In genomic region chrX:23552289-23552688, GRCh38 we compare ENCODE assay signal across 36 cellular contexts.
"Had no signal": no experiment of that assay in that cellular context is flagged by ENCODE, and none has a peak within 500 bp of the region (broad histone marks: within the 10 kb centered on the region; RNA-seq: fewer than 3 reads in every experiment).

No MANE protein-coding gene starts in this region.

- H3K9me3 ChIP-seq: body of pancreas had no signal

- H3K4me1 Mint-ChIP-seq: activated CD4-positive, alpha-beta memory T cell treated with anti-CD3 and anti-CD28 coated beads, Interleukin-2, amount 10 ng/mL, durations not matched to agents 7 days and 5 days; activated CD4-positive, alpha-beta T cell treated with anti-CD3 and anti-CD28 coated beads for 36 hours; activated CD4-positive, alpha-beta T cell treated with anti-CD3 and anti-CD28 coated beads, Interleukin-2, amount 10 ng/mL, durations not matched to agents 7 days and 5 days; activated CD8-positive, alpha-beta memory T cell treated with anti-CD3 and anti-CD28 coated beads, Interleukin-2, amount 10 ng/mL, durations not matched to agents 7 days and 5 days; activated naive CD4-positive, alpha-beta T cell treated with anti-CD3 and anti-CD28 coated beads, Interleukin-2, amount 10 ng/mL, durations not matched to agents 7 days and 5 days; activated naive CD4-positive, alpha-beta T cell treated with anti-CD3 and anti-CD28 coated beads, Interleukin-2, amount 50 U/mL, for 24 hours; activated naive CD8-positive, alpha-beta T cell treated with anti-CD3 and anti-CD28 coated beads, Interleukin-2, amount 10 ng/mL, durations not matched to agents 7 days and 5 days; activated naive CD8-positive, alpha-beta T cell treated with anti-CD3 and anti-CD28 coated beads, Interleukin-2, amount 50 U/mL, for 24 hours had no signal

- H3K27ac Mint-ChIP-seq: activated CD4-positive, alpha-beta memory T cell treated with anti-CD3 and anti-CD28 coated beads, Interleukin-2, amount 10 ng/mL, durations not matched to agents 7 days and 5 days; activated CD4-positive, alpha-beta T cell treated with anti-CD3 and anti-CD28 coated beads for 36 hours; activated CD4-positive, alpha-beta T cell treated with anti-CD3 and anti-CD28 coated beads, Interleukin-2, amount 10 ng/mL, durations not matched to agents 7 days and 5 days; activated CD8-positive, alpha-beta memory T cell treated with anti-CD3 and anti-CD28 coated beads, Interleukin-2, amount 10 ng/mL, durations not matched to agents 7 days and 5 days; activated CD8-positive, alpha-beta T cell treated with anti-CD3 and anti-CD28 coated beads, Interleukin-2, amount 10 ng/mL, durations not matched to agents 7 days and 5 days; activated naive CD4-positive, alpha-beta T cell treated with anti-CD3 and anti-CD28 coated beads, Interleukin-2, amount 10 ng/mL, durations not matched to agents 7 days and 5 days; activated naive CD4-positive, alpha-beta T cell treated with anti-CD3 and anti-CD28 coated beads, Interleukin-2, amount 50 U/mL, for 24 hours; activated naive CD8-positive, alpha-beta T cell; activated naive CD8-positive, alpha-beta T cell treated with anti-CD3 and anti-CD28 coated beads, Interleukin-2, amount 10 ng/mL, durations not matched to agents 7 days and 5 days; activated naive CD8-positive, alpha-beta T cell treated with anti-CD3 and anti-CD28 coated beads, Interleukin-2, amount 50 U/mL, for 24 hours; activated T-cell treated with anti-CD3 and anti-CD28 coated beads, Interleukin-2, amount 50 U/mL, for 24 hours; activated T-helper 2 cell treated with anti-CD3 and anti-CD28 coated beads, Interferon-gamma antibody, Interleukin-2, Interleukin-4, amounts not matched to agents 10 μg/mL and 5 μg/mL and 100 μg/mL, durations not matched to agents 14 hours and 24 hours and 36 hours; T-helper 1 cell treated with Interleukin-12 subunit alpha and Interleukin-12 subunit beta and Interleukin-4 antibody, amounts not matched to agents 30 μg/mL and 1 μg/mL, for 36 hours; T-helper 2 cell treated with Interferon-gamma antibody and Interleukin-4, amounts not matched to agents 5 μg/mL and 100 μg/mL, for 36 hours; WTC11 had no signal

- H3K4me3 ChIP-seq: ascending aorta, body of pancreas, breast epithelium had no signal

- H3K27me3 Mint-ChIP-seq: activated CD4-positive, alpha-beta memory T cell treated with anti-CD3 and anti-CD28 coated beads, Interleukin-2, amount 10 ng/mL, durations not matched to agents 7 days and 5 days; activated CD4-positive, alpha-beta T cell treated with anti-CD3 and anti-CD28 coated beads for 36 hours; activated naive CD4-positive, alpha-beta T cell treated with anti-CD3 and anti-CD28 coated beads, Interleukin-2, amount 10 ng/mL, durations not matched to agents 7 days and 5 days; activated naive CD4-positive, alpha-beta T cell treated with anti-CD3 and anti-CD28 coated beads, Interleukin-2, amount 50 U/mL, for 24 hours; activated naive CD8-positive, alpha-beta T cell; activated naive CD8-positive, alpha-beta T cell treated with anti-CD3 and anti-CD28 coated beads, Interleukin-2, amount 50 U/mL, for 24 hours had no signal

- H3K36me3 ChIP-seq: ascending aorta, brain microvascular endothelial cell, breast epithelium, WERI-Rb-1 had no signal

- H3K9me3 Mint-ChIP-seq: activated CD4-positive, alpha-beta memory T cell treated with anti-CD3 and anti-CD28 coated beads, Interleukin-2, amount 10 ng/mL, durations not matched to agents 7 days and 5 days; activated CD4-positive, alpha-beta T cell treated with anti-CD3 and anti-CD28 coated beads, Interleukin-2, amount 10 ng/mL, durations not matched to agents 7 days and 5 days; activated naive CD4-positive, alpha-beta T cell treated with anti-CD3 and anti-CD28 coated beads, Interleukin-2, amount 10 ng/mL, durations not matched to agents 7 days and 5 days; activated naive CD4-positive, alpha-beta T cell treated with anti-CD3 and anti-CD28 coated beads, Interleukin-2, amount 50 U/mL, for 24 hours; activated naive CD8-positive, alpha-beta T cell treated with anti-CD3 and anti-CD28 coated beads, Interleukin-2, amount 10 ng/mL, durations not matched to agents 7 days and 5 days; activated naive CD8-positive, alpha-beta T cell treated with anti-CD3 and anti-CD28 coated beads, Interleukin-2, amount 50 U/mL, for 24 hours; activated T-helper 2 cell treated with anti-CD3 and anti-CD28 coated beads, Interferon-gamma antibody, Interleukin-2, Interleukin-4, amounts not matched to agents 10 μg/mL and 5 μg/mL and 100 μg/mL, durations not matched to agents 14 hours and 24 hours and 36 hours; T-helper 1 cell treated with Interleukin-12 subunit alpha and Interleukin-12 subunit beta and Interleukin-4 antibody, amounts not matched to agents 30 μg/mL and 1 μg/mL, for 36 hours; T-helper 2 cell treated with Interferon-gamma antibody and Interleukin-4, amounts not matched to agents 5 μg/mL and 100 μg/mL, for 36 hours had no signal

- H3K27ac ChIP-seq: ascending aorta, body of pancreas, brain microvascular endothelial cell, breast epithelium, WERI-Rb-1 had no signal

- DNase-seq: activated CD4-positive, alpha-beta memory T cell treated with anti-CD3 and anti-CD28 coated beads, Interleukin-2, amount 10 ng/mL, durations not matched to agents 7 days and 5 days; activated CD4-positive, alpha-beta T cell treated with anti-CD3 and anti-CD28 coated beads for 1 hour; activated CD4-positive, alpha-beta T cell treated with anti-CD3 and anti-CD28 coated beads for 36 hours; activated CD4-positive, alpha-beta T cell treated with anti-CD3 and anti-CD28 coated beads for 48 hours; activated CD4-positive, alpha-beta T cell treated with anti-CD3 and anti-CD28 coated beads, Interleukin-2, amount 10 ng/mL, durations not matched to agents 7 days and 5 days; activated CD4-positive, alpha-beta T cell treated with anti-CD3 and anti-CD28 coated beads, Interleukin-2, amount 50 U/mL, for 48 hours; activated CD4-positive, CD25-positive, alpha-beta regulatory T cell; activated CD8-positive, alpha-beta memory T cell treated with anti-CD3 and anti-CD28 coated beads for 24 hours; activated CD8-positive, alpha-beta memory T cell treated with anti-CD3 and anti-CD28 coated beads, Interleukin-2, amount 10 ng/mL, durations not matched to agents 7 days and 5 days; activated CD8-positive, alpha-beta memory T cell treated with anti-CD3 and anti-CD28 coated beads, Interleukin-2, amount 50 U/mL, for 48 hours; activated CD8-positive, alpha-beta T cell treated with anti-CD3 and anti-CD28 coated beads, Interleukin-2, amount 10 ng/mL, durations not matched to agents 7 days and 5 days; activated effector memory CD4-positive, alpha-beta T cell treated with Interleukin-2 at 50 U/mL for 16 hours; activated gamma-delta T cell; activated naive CD4-positive, alpha-beta T cell treated with anti-CD3 and anti-CD28 coated beads, Interleukin-2, amount 10 ng/mL, durations not matched to agents 7 days and 5 days; activated naive CD4-positive, alpha-beta T cell treated with Interleukin-2 at 50 U/mL for 16 hours; activated naive CD8-positive, alpha-beta T cell treated with anti-CD3 and anti-CD28 coated beads, Interleukin-2, amount 10 ng/mL, durations not matched to agents 7 days and 5 days; activated naive CD8-positive, alpha-beta T cell treated with anti-CD3 and anti-CD28 coated beads, Interleukin-2, amount 50 U/mL, for 24 hours; activated T-cell treated with anti-CD3 and anti-CD28 coated beads, Interleukin-2, amount 50 U/mL, for 24 hours; activated T-cell treated with anti-CD3 and anti-CD28 coated beads, Interleukin-2, amount 50 U/mL, for 48 hours; amygdala; anterior cingulate cortex; body of pancreas; brain microvascular endothelial cell; central memory CD4-positive, alpha-beta T cell; T-helper 2 cell; T-helper 9 cell; WERI-Rb-1 had no signal

- H3K4me3 Mint-ChIP-seq: activated CD4-positive, alpha-beta memory T cell treated with anti-CD3 and anti-CD28 coated beads, Interleukin-2, amount 10 ng/mL, durations not matched to agents 7 days and 5 days; activated CD4-positive, alpha-beta T cell treated with anti-CD3 and anti-CD28 coated beads for 36 hours; activated CD4-positive, alpha-beta T cell treated with anti-CD3 and anti-CD28 coated beads, Interleukin-2, amount 10 ng/mL, durations not matched to agents 7 days and 5 days; activated CD8-positive, alpha-beta memory T cell treated with anti-CD3 and anti-CD28 coated beads, Interleukin-2, amount 10 ng/mL, durations not matched to agents 7 days and 5 days; activated CD8-positive, alpha-beta T cell treated with anti-CD3 and anti-CD28 coated beads, Interleukin-2, amount 10 ng/mL, durations not matched to agents 7 days and 5 days; activated naive CD4-positive, alpha-beta T cell treated with anti-CD3 and anti-CD28 coated beads, Interleukin-2, amount 10 ng/mL, durations not matched to agents 7 days and 5 days; activated naive CD4-positive, alpha-beta T cell treated with anti-CD3 and anti-CD28 coated beads, Interleukin-2, amount 50 U/mL, for 24 hours; activated naive CD8-positive, alpha-beta T cell; activated naive CD8-positive, alpha-beta T cell treated with anti-CD3 and anti-CD28 coated beads, Interleukin-2, amount 10 ng/mL, durations not matched to agents 7 days and 5 days; activated naive CD8-positive, alpha-beta T cell treated with anti-CD3 and anti-CD28 coated beads, Interleukin-2, amount 50 U/mL, for 24 hours; activated T-cell treated with anti-CD3 and anti-CD28 coated beads, Interleukin-2, amount 50 U/mL, for 24 hours; T-helper 1 cell treated with Interleukin-12 subunit alpha and Interleukin-12 subunit beta and Interleukin-4 antibody, amounts not matched to agents 30 μg/mL and 1 μg/mL, for 36 hours; T-helper 2 cell treated with Interferon-gamma antibody and Interleukin-4, amounts not matched to agents 5 μg/mL and 100 μg/mL, for 36 hours; WTC11 had no signal

- H3K27me3 ChIP-seq: ascending aorta, body of pancreas, brain microvascular endothelial cell had no signal

- H3K36me3 Mint-ChIP-seq: activated CD8-positive, alpha-beta memory T cell treated with anti-CD3 and anti-CD28 coated beads, Interleukin-2, amount 10 ng/mL, durations not matched to agents 7 days and 5 days; activated naive CD4-positive, alpha-beta T cell treated with anti-CD3 and anti-CD28 coated beads, Interleukin-2, amount 10 ng/mL, durations not matched to agents 7 days and 5 days; activated naive CD4-positive, alpha-beta T cell treated with anti-CD3 and anti-CD28 coated beads, Interleukin-2, amount 50 U/mL, for 24 hours; activated naive CD8-positive, alpha-beta T cell; activated naive CD8-positive, alpha-beta T cell treated with anti-CD3 and anti-CD28 coated beads, Interleukin-2, amount 10 ng/mL, durations not matched to agents 7 days and 5 days had no signal

- ATAC-seq: activated CD4-positive, alpha-beta T cell treated with anti-CD3 and anti-CD28 coated beads for 36 hours; activated CD4-positive, CD25-positive, alpha-beta regulatory T cell treated with anti-CD3 and anti-CD28 coated beads, Interleukin-2, amount 50 U/mL, for 24 hours; activated CD8-positive, alpha-beta memory T cell treated with anti-CD3 and anti-CD28 coated beads, Interleukin-2, amount 10 ng/mL, durations not matched to agents 7 days and 5 days; activated CD8-positive, alpha-beta T cell treated with anti-CD3 and anti-CD28 coated beads, Interleukin-2, amount 10 ng/mL, durations not matched to agents 7 days and 5 days; activated naive CD8-positive, alpha-beta T cell treated with anti-CD3 and anti-CD28 coated beads, Interleukin-2, amount 50 U/mL, for 24 hours; body of pancreas; WTC11 had no signal

- H3K4me1 ChIP-seq: ascending aorta, body of pancreas, breast epithelium had no signal
